In the genomic region with DNA sequence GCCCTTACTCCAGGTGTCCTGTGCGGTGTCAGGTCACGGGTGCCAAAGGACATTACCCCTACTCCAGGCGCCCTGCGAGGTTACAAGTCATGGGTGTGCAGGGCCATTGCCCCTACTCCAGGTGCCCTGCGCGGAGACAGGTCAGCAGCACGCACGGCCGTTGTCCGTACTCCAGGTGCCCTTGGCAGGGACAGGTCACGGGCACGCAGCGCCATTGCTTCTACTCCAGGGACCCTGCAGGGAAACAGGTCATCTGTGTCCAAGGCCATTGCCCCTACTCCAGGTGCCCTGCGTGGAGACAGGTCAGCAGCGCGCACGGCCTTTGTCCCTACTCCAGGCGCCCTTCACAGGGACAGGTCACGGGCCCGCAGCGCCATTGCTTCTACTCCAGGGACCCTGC, we compare ENCODE assay signal across 3 cellular contexts. TPM values are rescaled to one million over a fixed set of nuclear protein-coding genes. Genes with fewer than 3 reads are reported as not detected.
"Had no signal": no experiment of that assay in that cellular context is flagged by ENCODE, and none has a peak within 500 bp of the region (broad histone marks: within the 10 kb centered on the region; RNA-seq: fewer than 3 reads in every experiment).

No MANE protein-coding gene starts in this region.

RNA-seq across cellular contexts. Expression of gene PNMA6F, which starts 49.0 kb away (rescaled TPM):
- total RNA-seq: H9, HT-29, IMR-90 had no signal
- polyA plus RNA-seq: IMR-90 had no signal
